Comparison of ENCODE assay signal across 1 cellular context in the genomic region with DNA sequence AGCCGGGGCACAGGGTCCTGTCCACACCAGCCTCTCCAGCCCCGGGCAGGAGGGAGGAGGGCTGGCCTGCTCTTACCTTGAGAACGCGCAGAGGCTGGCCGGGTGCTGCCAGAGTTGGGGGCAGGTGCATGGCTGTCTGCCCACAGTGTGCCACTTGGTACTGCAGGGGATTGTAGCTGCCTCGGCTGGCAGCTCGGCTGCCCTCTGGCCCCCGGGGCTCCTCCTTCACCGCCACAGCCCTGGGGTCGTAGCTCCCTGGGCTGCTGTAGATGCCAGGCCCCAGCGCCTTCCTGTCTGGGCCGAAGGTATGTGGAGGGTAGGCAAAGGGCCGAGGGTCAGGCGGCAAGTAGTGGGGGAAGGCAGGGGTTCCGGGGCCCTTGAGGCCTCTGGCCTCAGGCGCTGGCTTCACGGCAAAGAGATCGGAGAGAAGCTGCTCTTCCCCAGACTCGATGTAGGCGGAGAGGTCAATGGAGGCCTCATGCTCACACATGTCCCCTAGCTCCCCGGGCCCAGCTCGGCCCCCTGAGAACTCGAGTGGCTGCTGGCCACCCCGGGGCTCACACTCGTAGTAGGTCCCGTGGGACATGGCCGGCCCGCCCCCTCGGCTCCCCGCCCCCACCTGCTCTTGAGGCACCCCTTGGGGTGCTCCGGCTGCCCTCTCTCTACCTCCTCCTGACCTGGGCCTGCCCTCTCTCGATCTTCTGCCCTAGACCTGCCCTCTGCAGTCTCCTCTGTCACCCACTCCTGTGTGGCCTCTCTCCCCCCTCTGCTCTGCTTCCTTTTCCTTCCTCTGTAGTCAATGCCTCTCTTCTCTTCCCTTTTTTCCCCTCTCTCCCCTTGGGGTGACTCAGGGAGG.
TF ChIP-seq lines count a peak whose summit lies in the region.

Gene CEBPE (minus strand): TSS at position 750 of the 856 bp plus-strand sequence. CDS start 164 bp downstream, at position 586.

TF ChIP-seq in GM12878, 131 proteins besides CTCF, POLR2A, EP300 and RAD21:
- TF ChIP-seq, protein P1, sequence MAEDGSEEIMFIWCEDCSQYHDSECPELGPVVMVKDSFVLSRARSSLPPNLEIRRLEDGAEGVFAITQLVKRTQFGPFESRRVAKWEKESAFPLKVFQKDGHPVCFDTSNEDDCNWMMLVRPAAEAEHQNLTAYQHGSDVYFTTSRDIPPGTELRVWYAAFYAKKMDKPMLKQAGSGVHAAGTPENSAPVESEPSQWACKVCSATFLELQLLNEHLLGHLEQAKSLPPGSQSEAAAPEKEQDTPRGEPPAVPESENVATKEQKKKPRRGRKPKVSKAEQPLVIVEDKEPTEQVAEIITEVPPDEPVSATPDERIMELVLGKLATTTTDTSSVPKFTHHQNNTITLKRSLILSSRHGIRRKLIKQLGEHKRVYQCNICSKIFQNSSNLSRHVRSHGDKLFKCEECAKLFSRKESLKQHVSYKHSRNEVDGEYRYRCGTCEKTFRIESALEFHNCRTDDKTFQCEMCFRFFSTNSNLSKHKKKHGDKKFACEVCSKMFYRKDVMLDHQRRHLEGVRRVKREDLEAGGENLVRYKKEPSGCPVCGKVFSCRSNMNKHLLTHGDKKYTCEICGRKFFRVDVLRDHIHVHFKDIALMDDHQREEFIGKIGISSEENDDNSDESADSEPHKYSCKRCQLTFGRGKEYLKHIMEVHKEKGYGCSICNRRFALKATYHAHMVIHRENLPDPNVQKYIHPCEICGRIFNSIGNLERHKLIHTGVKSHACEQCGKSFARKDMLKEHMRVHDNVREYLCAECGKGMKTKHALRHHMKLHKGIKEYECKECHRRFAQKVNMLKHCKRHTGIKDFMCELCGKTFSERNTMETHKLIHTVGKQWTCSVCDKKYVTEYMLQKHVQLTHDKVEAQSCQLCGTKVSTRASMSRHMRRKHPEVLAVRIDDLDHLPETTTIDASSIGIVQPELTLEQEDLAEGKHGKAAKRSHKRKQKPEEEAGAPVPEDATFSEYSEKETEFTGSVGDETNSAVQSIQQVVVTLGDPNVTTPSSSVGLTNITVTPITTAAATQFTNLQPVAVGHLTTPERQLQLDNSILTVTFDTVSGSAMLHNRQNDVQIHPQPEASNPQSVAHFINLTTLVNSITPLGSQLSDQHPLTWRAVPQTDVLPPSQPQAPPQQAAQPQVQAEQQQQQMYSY (CRISPR knock-in tag; IDR thresholded peaks at IDR 0.05), result no peak
- TF ChIP-seq EGR1 (IDR thresholded peaks at IDR 0.05; ENCODE audit: borderline replicate concordance in 1 of 2, low read depth in 2 of 2, low read length in 2 of 2) (no peak), SUPT20H (IDR thresholded peaks at IDR 0.05; ENCODE audit: borderline replicate concordance, control insufficient read depth, low read depth, low read length) (no peak), SPI1 (IDR thresholded peaks at IDR 0.05; ENCODE audit: borderline replicate concordance, insufficient read depth, low read depth, low read length) (no peak)
- TF ChIP-seq, protein P2, sequence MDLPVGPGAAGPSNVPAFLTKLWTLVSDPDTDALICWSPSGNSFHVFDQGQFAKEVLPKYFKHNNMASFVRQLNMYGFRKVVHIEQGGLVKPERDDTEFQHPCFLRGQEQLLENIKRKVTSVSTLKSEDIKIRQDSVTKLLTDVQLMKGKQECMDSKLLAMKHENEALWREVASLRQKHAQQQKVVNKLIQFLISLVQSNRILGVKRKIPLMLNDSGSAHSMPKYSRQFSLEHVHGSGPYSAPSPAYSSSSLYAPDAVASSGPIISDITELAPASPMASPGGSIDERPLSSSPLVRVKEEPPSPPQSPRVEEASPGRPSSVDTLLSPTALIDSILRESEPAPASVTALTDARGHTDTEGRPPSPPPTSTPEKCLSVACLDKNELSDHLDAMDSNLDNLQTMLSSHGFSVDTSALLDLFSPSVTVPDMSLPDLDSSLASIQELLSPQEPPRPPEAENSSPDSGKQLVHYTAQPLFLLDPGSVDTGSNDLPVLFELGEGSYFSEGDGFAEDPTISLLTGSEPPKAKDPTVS (IDR thresholded peaks at IDR 0.05; ENCODE audit: low read depth, low read length), result no peak
